17 cellular contexts compared by ENCODE assay signal in genomic region chr16:85833540-85833914, GRCh38. TPM values are rescaled to one million over a fixed set of nuclear protein-coding genes. Genes with fewer than 3 reads are reported as not detected.
A peak's percentile ranks its signal among the peaks of the same experiment; 100 is the strongest.
DNase-seq lines count a peak whose midpoint lies in the region; ATAC-seq and TF ChIP-seq lines count a peak whose summit lies in the region.
"Had no signal": no experiment of that assay in that cellular context is flagged by ENCODE, and none has a peak within 500 bp of the region (broad histone marks: within the 10 kb centered on the region; RNA-seq: fewer than 3 reads in every experiment).

No MANE protein-coding gene starts in this region.

- no peak overlapping the region for H3K27ac ChIP-seq in right atrium auricular region
- H3K27ac ChIP-seq: 22Rv1, GM23248 had no signal

- TF ChIP-seq CTCF in right atrium auricular region (IDR thresholded peaks at IDR 0.05), result no peak

- H3K4me3 Mint-ChIP-seq in dendritic cell treated with granulocyte-macrophage colony-stimulating factor and Interleukin-4, amounts not matched to agents 40 ng/mL and 50 ng/mL, for 4 days, result no peak overlapping the region
- no peak overlapping the region for H3K4me3 Mint-ChIP-seq in T-helper 17 cell
- no peak overlapping the region for H3K4me3 Mint-ChIP-seq in activated CD4-positive, alpha-beta T cell treated with anti-CD3 and anti-CD28 coated beads, Interleukin-2, amount 10 ng/mL, durations not matched to agents 24 days and 14 days
- H3K4me3 Mint-ChIP-seq: CD8-positive, alpha-beta T cell had no signal

- intact Hi-C loops in Right ventricle myocardium superior (cut with DNase I), result no loop called here
- intact Hi-C loops in dendritic cell treated with granulocyte-macrophage colony-stimulating factor and Interleukin-4, amounts not matched to agents 40 ng/mL and 50 ng/mL, for 4 days (cut with micrococcal nuclease), result no loop called here
- intact Hi-C loops in posterior vena cava (cut with DNase I), result no loop called here
- intact Hi-C loops in activated CD4-positive, alpha-beta T cell treated with anti-CD3 and anti-CD28 coated beads, Interleukin-2, amount 10 ng/mL, durations not matched to agents 24 days and 14 days (cut with micrococcal nuclease), result no loop called here

- no peaks in the 10 kb centered on the region for H3K36me3 ChIP-seq in right atrium auricular region
- H3K36me3 ChIP-seq: BE2C had no signal

- no peaks in the 10 kb centered on the region for H3K9me3 ChIP-seq in right atrium auricular region
- H3K9me3 ChIP-seq in T-helper 17 cell (ENCODE audit: control insufficient read depth, low read length, poor library complexity, severe bottlenecking), result peaks cover 2% of the 10 kb centered on the region

- H3K27me3 ChIP-seq in right atrium auricular region, result no peaks in the 10 kb centered on the region

- peak overlapping the region; percentile 42 for H3K27ac Mint-ChIP-seq in dendritic cell treated with granulocyte-macrophage colony-stimulating factor and Interleukin-4, amounts not matched to agents 40 ng/mL and 50 ng/mL, for 4 days
- no peak overlapping the region for H3K27ac Mint-ChIP-seq in T-helper 17 cell
- no peak overlapping the region for H3K27ac Mint-ChIP-seq in activated CD4-positive, alpha-beta T cell treated with anti-CD3 and anti-CD28 coated beads, Interleukin-2, amount 10 ng/mL, durations not matched to agents 24 days and 14 days
- H3K27ac Mint-ChIP-seq: CD8-positive, alpha-beta T cell had no signal

- no peaks in the 10 kb centered on the region for H3K4me1 ChIP-seq in right atrium auricular region
- H3K4me1 ChIP-seq: BE2C had no signal

- ATAC-seq in Right ventricle myocardium superior (ENCODE audit: poor library complexity) (no peak), T-helper 17 cell (no peak), GM21825 (IDR thresholded peaks at IDR 0.05; ENCODE audit: unreplicated experiment) (no peak)
- ATAC-seq: CD8-positive, alpha-beta T cell had no signal

- peaks cover 8% of the 10 kb centered on the region for H3K9me3 Mint-ChIP-seq in dendritic cell treated with granulocyte-macrophage colony-stimulating factor and Interleukin-4, amounts not matched to agents 40 ng/mL and 50 ng/mL, for 4 days
- H3K9me3 Mint-ChIP-seq in activated CD4-positive, alpha-beta T cell treated with anti-CD3 and anti-CD28 coated beads, Interleukin-2, amount 10 ng/mL, durations not matched to agents 24 days and 14 days, result peaks cover 4% of the 10 kb centered on the region
- H3K9me3 Mint-ChIP-seq: CD8-positive, alpha-beta T cell had no signal

- H3K4me1 Mint-ChIP-seq in dendritic cell treated with granulocyte-macrophage colony-stimulating factor and Interleukin-4, amounts not matched to agents 40 ng/mL and 50 ng/mL, for 4 days (ENCODE audit: low read depth), result peaks cover 58% of the 10 kb centered on the region
- peaks cover 4% of the 10 kb centered on the region for H3K4me1 Mint-ChIP-seq in T-helper 17 cell
- H3K4me1 Mint-ChIP-seq in activated CD4-positive, alpha-beta T cell treated with anti-CD3 and anti-CD28 coated beads, Interleukin-2, amount 10 ng/mL, durations not matched to agents 24 days and 14 days, result peaks cover 2% of the 10 kb centered on the region

- peak; percentile 35 for DNase-seq in Right ventricle myocardium superior
- DNase-seq in right atrium auricular region (ENCODE audit: low spot score), result no peak
- peak; percentile 73 for DNase-seq in posterior vena cava (ENCODE audit: low spot score)
- no peak for DNase-seq in T-helper 17 cell
- no peak for DNase-seq in activated CD4-positive, alpha-beta T cell treated with anti-CD3 and anti-CD28 coated beads, Interleukin-2, amount 10 ng/mL, durations not matched to agents 24 days and 14 days
- no peak for DNase-seq in activated naive CD4-positive, alpha-beta T cell treated with anti-CD3 and anti-CD28 coated beads, Interleukin-2, amount 50 U/mL, for 16 hours
- DNase-seq: BE2C; CD8-positive, alpha-beta T cell; GM23248; IMR-90; NCI-H187 treated with DMSO at 0.1 percent for 48 hours; NCI-H2171; NCI-H446 treated with DMSO at 0.1 percent for 48 hours; NK-92 treated with Interleukin-12 subunit alpha and Interleukin-12 subunit beta, amount 100 ng/mL, for 24 hours had no signal

- peaks cover 10% of the 10 kb centered on the region for H3K36me3 Mint-ChIP-seq in dendritic cell treated with granulocyte-macrophage colony-stimulating factor and Interleukin-4, amounts not matched to agents 40 ng/mL and 50 ng/mL, for 4 days (ENCODE audit: low read depth)
- peaks cover 4% of the 10 kb centered on the region for H3K36me3 Mint-ChIP-seq in T-helper 17 cell (ENCODE audit: low read depth)
- H3K36me3 Mint-ChIP-seq in activated CD4-positive, alpha-beta T cell treated with anti-CD3 and anti-CD28 coated beads, Interleukin-2, amount 10 ng/mL, durations not matched to agents 24 days and 14 days (ENCODE audit: low read depth), result no peaks in the 10 kb centered on the region
- H3K36me3 Mint-ChIP-seq: CD8-positive, alpha-beta T cell had no signal

- H3K4me3 ChIP-seq in right atrium auricular region, result no peak overlapping the region
- H3K4me3 ChIP-seq: GM23248 had no signal

- H3K27me3 Mint-ChIP-seq in dendritic cell treated with granulocyte-macrophage colony-stimulating factor and Interleukin-4, amounts not matched to agents 40 ng/mL and 50 ng/mL, for 4 days, result peaks cover 54% of the 10 kb centered on the region
- peaks cover 41% of the 10 kb centered on the region for H3K27me3 Mint-ChIP-seq in T-helper 17 cell
- peaks cover 29% of the 10 kb centered on the region for H3K27me3 Mint-ChIP-seq in activated CD4-positive, alpha-beta T cell treated with anti-CD3 and anti-CD28 coated beads, Interleukin-2, amount 10 ng/mL, durations not matched to agents 24 days and 14 days

RNA-seq across cellular contexts. Expression of gene COX4I1, which starts 34.0 kb away (rescaled TPM):
- 2,159 TPM for total RNA-seq in Right ventricle myocardium superior
- total RNA-seq in right atrium auricular region, result 1,000 to 10,000 TPM; 1,383 to 1,567 TPM
- 100 to 1,000 TPM; 273 to 322 TPM for total RNA-seq in posterior vena cava
- 100 to 1,000 TPM; 526 to 533 TPM for total RNA-seq in T-helper 17 cell
- 555 and 569 TPM in 2 replicates for total RNA-seq in activated CD4-positive, alpha-beta T cell treated with anti-CD3 and anti-CD28 coated beads, Interleukin-2, amount 10 ng/mL, durations not matched to agents 24 days and 14 days

RNA-seq across cellular contexts. Expression of gene EMC8, which starts 34.2 kb away (rescaled TPM):
- total RNA-seq in Right ventricle myocardium superior, result 21.8 TPM
- total RNA-seq in right atrium auricular region, result 10 to 100 TPM; 18.8 to 40.7 TPM
- total RNA-seq in posterior vena cava, result 10 to 100 TPM; 17.4 to 19.4 TPM
- 10 to 100 TPM; 32.5 to 40.1 TPM for total RNA-seq in T-helper 17 cell
- 49.1 and 57.1 TPM in 2 replicates for total RNA-seq in activated CD4-positive, alpha-beta T cell treated with anti-CD3 and anti-CD28 coated beads, Interleukin-2, amount 10 ng/mL, durations not matched to agents 24 days and 14 days

Comparison
In these comparisons a context has a peak if more than half of its experiments do, and no peak if none do; other contexts are left out.
1. DNase-seq: peak in Right ventricle myocardium superior (single experiment) and posterior vena cava (single experiment); none in right atrium auricular region (single experiment), T-helper 17 cell (0 of 3), activated CD4-positive, alpha-beta T cell treated with anti-CD3 and anti-CD28 coated beads, Interleukin-2, amount 10 ng/mL, durations not matched to agents 24 days and 14 days (single experiment) and activated naive CD4-positive, alpha-beta T cell treated with anti-CD3 and anti-CD28 coated beads, Interleukin-2, amount 50 U/mL, for 16 hours (single experiment).